In genomic region chr1:248703674-248704073, GRCh38 we compare ENCODE assay signal across 1 cellular context.
TF ChIP-seq lines count a peak whose summit lies in the region.

No MANE protein-coding gene starts in this region.

TF ChIP-seq in HepG2, 621 proteins besides CTCF, POLR2A, EP300 and RAD21:
- TF ChIP-seq FOSL1 (CRISPR knock-in tag; IDR thresholded peaks at IDR 0.05; ENCODE audit: borderline replicate concordance) (no peak), ZIK1 (CRISPR knock-in tag; IDR thresholded peaks at IDR 0.05; ENCODE audit: borderline replicate concordance, low read depth) (no peak), DNMT3B (CRISPR knock-in tag; conservative IDR thresholded peaks at IDR 0.05) (no peak), STAG1 (CRISPR knock-in tag; IDR thresholded peaks at IDR 0.05) (peak; percentile 35), BATF2 (CRISPR knock-in tag; IDR thresholded peaks at IDR 0.05) (no peak), PPARG (CRISPR knock-in tag; conservative IDR thresholded peaks at IDR 0.05) (no peak), CCAR2 (optimal IDR thresholded peaks at IDR 0.05; ENCODE audit: low read depth, low read length) (no peak), ZNF577 (CRISPR knock-in tag; IDR thresholded peaks at IDR 0.05; ENCODE audit: borderline replicate concordance, low read depth) (no peak)
